In genomic region chr3:156840826-156841689, GRCh38 we compare ENCODE assay signal across 32 cellular contexts. TPM values are rescaled to one million over a fixed set of nuclear protein-coding genes. Genes with fewer than 3 reads are reported as not detected.
"Had no signal": no experiment of that assay in that cellular context is flagged by ENCODE, and none has a peak within 500 bp of the region (broad histone marks: within the 10 kb centered on the region; RNA-seq: fewer than 3 reads in every experiment).

No MANE protein-coding gene starts in this region.

- DNase-seq: activated B cell treated with CpG ODN at 0.5 μM for 24 hours; activated CD4-positive, alpha-beta memory T cell treated with anti-CD3 and anti-CD28 coated beads for 36 hours; activated CD4-positive, alpha-beta T cell treated with anti-CD3 and anti-CD28 coated beads for 4 hours; activated effector memory CD4-positive, alpha-beta T cell treated with Interleukin-2 at 50 U/mL for 16 hours; activated naive CD4-positive, alpha-beta T cell treated with anti-CD3 and anti-CD28 coated beads for 36 hours; activated naive CD8-positive, alpha-beta T cell treated with anti-CD3 and anti-CD28 coated beads, Interleukin-2, amount 10 ng/mL, durations not matched to agents 7 days and 5 days; activated T-cell treated with anti-CD3 and anti-CD28 coated beads, Interleukin-2, amount 50 U/mL, for 72 hours; amniotic stem cell; colonic mucosa; dorsolateral prefrontal cortex; effector memory CD8-positive, alpha-beta T cell; glutamatergic neuron; immature natural killer cell; left lung; ovary; small intestine; stimulated activated CD4-positive, alpha-beta T cell treated with anti-CD3 and anti-CD28 coated beads, Interleukin-15, amount 100 ng/mL, for 24 hours; stimulated activated CD4-positive, alpha-beta T cell treated with anti-CD3 and anti-CD28 coated beads, Interleukin-2, amount 100 ng/mL, for 48 hours; stimulated activated CD8-positive, alpha-beta memory T cell treated with anti-CD3 and anti-CD28 coated beads, Interleukin-4, amount 100 ng/mL, for 48 hours; stimulated activated naive B cell treated with anti-CD40 and anti-IgM and Interleukin-4, amounts not matched to agents 10 μg/mL and 1 μg/mL and 100 μg/mL, for 72 hours; T-helper 9 cell; transverse colon had no signal

- H2AFZ ChIP-seq: hepatocyte had no signal

- H3K4me3 Mint-ChIP-seq: activated B cell treated with CpG ODN at 0.5 μM for 24 hours; activated CD4-positive, alpha-beta memory T cell treated with anti-CD3 and anti-CD28 coated beads for 36 hours; activated naive CD4-positive, alpha-beta T cell treated with anti-CD3 and anti-CD28 coated beads for 36 hours; activated naive CD8-positive, alpha-beta T cell treated with anti-CD3 and anti-CD28 coated beads, Interleukin-2, amount 10 ng/mL, durations not matched to agents 7 days and 5 days; activated T-cell treated with anti-CD3 and anti-CD28 coated beads, Interleukin-2, amount 50 U/mL, for 72 hours; effector memory CD8-positive, alpha-beta T cell; immature natural killer cell; memory B cell; nephron; stimulated activated naive B cell treated with anti-CD40 and anti-IgM and Interleukin-4, amounts not matched to agents 10 μg/mL and 1 μg/mL and 100 μg/mL, for 72 hours had no signal

- H3K36me3 ChIP-seq: colonic mucosa, left lung, neutrophil, ovary, transverse colon, vagina had no signal

- ATAC-seq: activated T-cell treated with anti-CD3 and anti-CD28 coated beads, Interleukin-2, amount 50 U/mL, for 72 hours; effector memory CD8-positive, alpha-beta T cell; esophagus mucosa; left lung; sciatic nerve; stimulated activated naive B cell treated with anti-CD40 and anti-IgM and Interleukin-4, amounts not matched to agents 10 μg/mL and 1 μg/mL and 100 μg/mL, for 72 hours had no signal

- H3K4me1 ChIP-seq: colonic mucosa, left lung, transverse colon, vagina had no signal

- H3K4me1 Mint-ChIP-seq: activated B cell treated with CpG ODN at 0.5 μM for 24 hours; activated naive CD8-positive, alpha-beta T cell treated with anti-CD3 and anti-CD28 coated beads, Interleukin-2, amount 10 ng/mL, durations not matched to agents 7 days and 5 days; immature natural killer cell; memory B cell had no signal

- H3K27ac ChIP-seq: colonic mucosa, dorsolateral prefrontal cortex, hepatocyte, left lung, neutrophil, ovary, transverse colon, vagina had no signal

- H3K9me3 ChIP-seq: colonic mucosa, left lung, neutrophil, ovary, transverse colon, vagina had no signal

- FAIRE-seq: bronchial epithelial cell, endothelial cell of umbilical vein, frontal cortex, small intestine had no signal

- H3K27ac Mint-ChIP-seq: activated B cell treated with CpG ODN at 0.5 μM for 24 hours; activated CD4-positive, alpha-beta memory T cell treated with anti-CD3 and anti-CD28 coated beads for 36 hours; activated naive CD4-positive, alpha-beta T cell treated with anti-CD3 and anti-CD28 coated beads for 36 hours; activated naive CD8-positive, alpha-beta T cell treated with anti-CD3 and anti-CD28 coated beads, Interleukin-2, amount 10 ng/mL, durations not matched to agents 7 days and 5 days; activated T-cell treated with anti-CD3 and anti-CD28 coated beads, Interleukin-2, amount 50 U/mL, for 72 hours; effector memory CD8-positive, alpha-beta T cell; immature natural killer cell; memory B cell; nephron; stimulated activated naive B cell treated with anti-CD40 and anti-IgM and Interleukin-4, amounts not matched to agents 10 μg/mL and 1 μg/mL and 100 μg/mL, for 72 hours had no signal

- H3K79me2 ChIP-seq: hepatocyte had no signal

- H3K4me2 ChIP-seq: hepatocyte had no signal

- H3K36me3 Mint-ChIP-seq: activated CD4-positive, alpha-beta memory T cell treated with anti-CD3 and anti-CD28 coated beads for 36 hours; immature natural killer cell had no signal

- H3K27me3 Mint-ChIP-seq: activated B cell treated with CpG ODN at 0.5 μM for 24 hours; effector memory CD8-positive, alpha-beta T cell; memory B cell; stimulated activated naive B cell treated with anti-CD40 and anti-IgM and Interleukin-4, amounts not matched to agents 10 μg/mL and 1 μg/mL and 100 μg/mL, for 72 hours had no signal

- H3K4me3 ChIP-seq: colonic mucosa, dorsolateral prefrontal cortex, hepatocyte, left lung, ovary, transverse colon, vagina had no signal

- H3K9me3 Mint-ChIP-seq: activated B cell treated with CpG ODN at 0.5 μM for 24 hours; activated CD4-positive, alpha-beta memory T cell treated with anti-CD3 and anti-CD28 coated beads for 36 hours; activated naive CD4-positive, alpha-beta T cell treated with anti-CD3 and anti-CD28 coated beads for 36 hours; activated naive CD8-positive, alpha-beta T cell treated with anti-CD3 and anti-CD28 coated beads, Interleukin-2, amount 10 ng/mL, durations not matched to agents 7 days and 5 days; activated T-cell treated with anti-CD3 and anti-CD28 coated beads, Interleukin-2, amount 50 U/mL, for 72 hours; effector memory CD8-positive, alpha-beta T cell; immature natural killer cell; memory B cell; nephron had no signal

- H3K27me3 ChIP-seq: colonic mucosa, dorsolateral prefrontal cortex, hepatocyte, left lung, neutrophil, ovary, transverse colon, vagina had no signal

RNA-seq across cellular contexts. Expression of gene LEKR1, which starts 14.9 kb away (rescaled TPM):
- total RNA-seq: vagina had no signal
